Comparison of ENCODE assay signal across 12 cellular contexts in genomic region chr17:59369026-59369724, GRCh38. TPM values are rescaled to one million over a fixed set of nuclear protein-coding genes. Genes with fewer than 3 reads are reported as not detected.
DNase-seq lines count a peak whose midpoint lies in the region; ATAC-seq and TF ChIP-seq lines count a peak whose summit lies in the region.
"Had no signal": no experiment of that assay in that cellular context is flagged by ENCODE, and none has a peak within 500 bp of the region (broad histone marks: within the 10 kb centered on the region; RNA-seq: fewer than 3 reads in every experiment).

No MANE protein-coding gene starts in this region.

- no peak for ATAC-seq in activated T-cell treated with anti-CD3 and anti-CD28 coated beads, Interleukin-2, amount 50 U/mL, for 4 hours
- ATAC-seq in mucosa of descending colon = no peak

- intact Hi-C loops in mucosa of descending colon (cut with DNase I, micrococcal nuclease) = no loop called here

- no peaks in the 10 kb centered on the region for H3K27me3 ChIP-seq in right atrium auricular region
- H3K27me3 ChIP-seq in rectal smooth muscle tissue (ENCODE audit: control insufficient read depth, insufficient read depth, low read length) = no peaks in the 10 kb centered on the region

- no peaks in the 10 kb centered on the region for H3K27me3 Mint-ChIP-seq in activated T-cell treated with anti-CD3 and anti-CD28 coated beads, Interleukin-2, amount 50 U/mL, for 4 hours (ENCODE audit: low read depth)
- H3K27me3 Mint-ChIP-seq: activated CD4-positive, alpha-beta T cell treated with anti-CD3 and anti-CD28 coated beads, Interleukin-2, amount 10 ng/mL, durations not matched to agents 24 days and 14 days had no signal

- H3K9me3 Mint-ChIP-seq in activated T-cell treated with anti-CD3 and anti-CD28 coated beads, Interleukin-2, amount 50 U/mL, for 4 hours = no peaks in the 10 kb centered on the region
- H3K9me3 Mint-ChIP-seq: activated CD4-positive, alpha-beta T cell treated with anti-CD3 and anti-CD28 coated beads, Interleukin-2, amount 10 ng/mL, durations not matched to agents 24 days and 14 days had no signal

- no peaks in the 10 kb centered on the region for H3K36me3 ChIP-seq in right atrium auricular region
- H3K36me3 ChIP-seq in rectal smooth muscle tissue (ENCODE audit: control insufficient read depth, insufficient read depth, low read length) = no peaks in the 10 kb centered on the region
- no peaks in the 10 kb centered on the region for H3K36me3 ChIP-seq in mucosa of descending colon (ENCODE audit: low read depth)

- no peak overlapping the region for H3K9ac ChIP-seq in rectal smooth muscle tissue (ENCODE audit: low read length)

- peaks cover 0 to 100% of the 10 kb centered on the region in 2 donors for H3K4me1 ChIP-seq in right atrium auricular region
- H3K4me1 ChIP-seq in rectal smooth muscle tissue (ENCODE audit: control insufficient read depth, insufficient read depth, low read length) = peaks cover 73% of the 10 kb centered on the region
- H3K4me1 ChIP-seq in mucosa of descending colon (ENCODE audit: low read depth) = peaks cover 84% of the 10 kb centered on the region

- DNase-seq in right atrium auricular region (ENCODE audit: low spot score) = no peak
- no peak for DNase-seq in activated CD4-positive, alpha-beta T cell treated with anti-CD3 and anti-CD28 coated beads for 1 hour
- no peak for DNase-seq in DMS153 treated with DMSO at 0.1 percent for 48 hours (lab: John Stamatoyannopoulos, UW; ENCODE audit: unreplicated experiment)
- no peak for DNase-seq in activated T-cell treated with anti-CD3 and anti-CD28 coated beads, Interleukin-2, amount 50 U/mL, for 4 hours
- DNase-seq in mucosa of descending colon = no peak
- DNase-seq: activated CD4-positive, alpha-beta T cell treated with anti-CD3 and anti-CD28 coated beads, Interleukin-2, amount 10 ng/mL, durations not matched to agents 24 days and 14 days; activated naive CD4-positive, alpha-beta T cell; occipital lobe had no signal

- H3K27ac ChIP-seq in C4-2B (peak overlapping the region; percentile 94), angular gyrus (ENCODE audit: low read depth, low read length) (peak overlapping the region; percentile 94), right atrium auricular region (peak overlapping the region; percentile 93 to 97), rectal smooth muscle tissue (ENCODE audit: low read depth, low read length) (peak overlapping the region; percentile 82)
- H3K27ac ChIP-seq: SK-N-MC had no signal

- no peak overlapping the region for H3K4me3 Mint-ChIP-seq in activated T-cell treated with anti-CD3 and anti-CD28 coated beads, Interleukin-2, amount 50 U/mL, for 4 hours
- H3K4me3 Mint-ChIP-seq: activated CD4-positive, alpha-beta T cell treated with anti-CD3 and anti-CD28 coated beads, Interleukin-2, amount 10 ng/mL, durations not matched to agents 24 days and 14 days had no signal

- TF ChIP-seq CTCF in C4-2B (conservative IDR thresholded peaks at IDR 0.05) = no peak
- no peak for TF ChIP-seq CTCF in right atrium auricular region (IDR thresholded peaks at IDR 0.05)
- TF ChIP-seq CTCF in mucosa of descending colon (IDR thresholded peaks at IDR 0.05) = no peak

- H3K9me3 ChIP-seq in right atrium auricular region (no peaks in the 10 kb centered on the region), mucosa of descending colon (no peaks in the 10 kb centered on the region)

- peaks cover 5% of the 10 kb centered on the region for H3K36me3 Mint-ChIP-seq in activated T-cell treated with anti-CD3 and anti-CD28 coated beads, Interleukin-2, amount 50 U/mL, for 4 hours (ENCODE audit: insufficient read depth)

- peaks cover 83% of the 10 kb centered on the region for H3K4me1 Mint-ChIP-seq in activated T-cell treated with anti-CD3 and anti-CD28 coated beads, Interleukin-2, amount 50 U/mL, for 4 hours (ENCODE audit: low read depth)

- H3K4me3 ChIP-seq in right atrium auricular region (no peak overlapping the region), rectal smooth muscle tissue (ENCODE audit: low read length) (no peak overlapping the region), mucosa of descending colon (no peak overlapping the region)
- H3K4me3 ChIP-seq: SK-N-MC had no signal

RNA-seq across cellular contexts. Expression of gene YPEL2, which starts 37.7 kb away (rescaled TPM):
- 10 to 100 TPM; 28.3 to 34.1 TPM for total RNA-seq in right atrium auricular region
- 1 to 10 TPM; 1.3 to 3.1 (median 1.8) TPM for total RNA-seq in activated T-cell treated with anti-CD3 and anti-CD28 coated beads, Interleukin-2, amount 50 U/mL, for 4 hours
- 10 to 100 TPM; 29.6 to 33.8 (median 32.8) TPM for total RNA-seq in mucosa of descending colon

Comparison
In these comparisons a context has a peak if more than half of its experiments do, and no peak if none do; other contexts are left out.
1. RNA of gene YPEL2, which starts 37.7 kb away (total RNA-seq): 28.3 to 34.1 TPM in right atrium auricular region and 29.6 to 33.8 TPM in mucosa of descending colon; 1.3 to 3.1 TPM in activated T-cell treated with anti-CD3 and anti-CD28 coated beads, Interleukin-2, amount 50 U/mL, for 4 hours; every median in the first group is over 4 times any median in the second.
2. Peak in every context shown above with its lines, with median percentiles within 50 percentile points of each other: H3K27ac ChIP-seq.